ENCODE assay signal across 9 cellular contexts in the genomic region with DNA sequence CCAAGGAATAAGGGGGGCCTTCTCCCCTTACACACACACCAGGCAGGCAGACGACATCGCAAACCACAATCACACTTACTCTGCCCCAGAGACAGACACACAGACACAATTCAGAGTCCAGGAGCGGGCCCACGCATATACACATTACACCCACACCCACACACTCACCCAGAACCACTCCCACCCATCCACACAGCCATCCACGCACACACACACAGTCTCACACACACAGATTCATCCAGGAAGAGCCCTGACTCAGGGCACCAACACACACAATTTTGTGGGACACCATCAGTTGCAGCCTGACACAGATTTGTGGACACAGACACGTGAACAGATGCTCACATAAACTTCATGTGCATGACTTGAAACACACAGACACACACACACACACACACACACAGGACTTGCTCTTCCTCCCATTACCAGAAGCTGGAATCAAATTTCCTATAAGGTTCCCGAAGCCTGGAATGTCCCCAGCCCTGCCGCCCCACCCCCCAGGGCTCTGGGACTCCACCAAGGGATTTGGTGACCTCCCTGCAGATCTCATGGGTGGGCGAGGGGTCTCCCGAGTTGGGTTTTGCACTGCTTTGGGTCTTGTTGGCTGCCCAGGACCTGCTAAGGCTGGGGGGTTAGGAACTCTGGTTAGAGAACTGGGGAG. TPM values are rescaled to one million over a fixed set of nuclear protein-coding genes. Genes with fewer than 3 reads are reported as not detected.
DNase-seq lines count a peak whose midpoint lies in the region; ATAC-seq and TF ChIP-seq lines count a peak whose summit lies in the region.
"Had no signal": no experiment of that assay in that cellular context is flagged by ENCODE, and none has a peak within 500 bp of the region (broad histone marks: within the 10 kb centered on the region; RNA-seq: fewer than 3 reads in every experiment).

No MANE protein-coding gene starts in this region.

- H3K27me3 ChIP-seq in HUES64 (ENCODE audit: insufficient read depth, low read length) (peaks cover 31% of the 10 kb centered on the region), dorsolateral prefrontal cortex (peaks cover 0 to 16% (median 0%) of the 10 kb centered on the region in 45 donors), gastrocnemius medialis (no peaks in the 10 kb centered on the region)

- 25% methylated on average over 10 of the region's 10 CpGs for WGBS in HUES64

- H3K36me3 ChIP-seq in HUES64 (ENCODE audit: insufficient read depth, low read length) (no peaks in the 10 kb centered on the region), gastrocnemius medialis (no peaks in the 10 kb centered on the region)

- H3K27ac ChIP-seq in HUES64 (ENCODE audit: low read depth, low read length) (no peak overlapping the region), dorsolateral prefrontal cortex (peak overlapping the region in 22 of 59 donors; percentile 4 to 76 (median 50)), gastrocnemius medialis (peak overlapping the region; percentile 56 to 74 (median 70))

- ATAC-seq in gastrocnemius medialis (no peak), SK-N-SH treated with all-trans-retinoic acid at 6 μM for 48 hours (no peak), GM21619 (IDR thresholded peaks at IDR 0.05; ENCODE audit: unreplicated experiment) (no peak)

- H3K9ac ChIP-seq in HUES64 (ENCODE audit: low read depth, low read length), result no peak overlapping the region; the same call in 1 of the 2 replicates

- DNase-seq in dorsolateral prefrontal cortex (peak in 2 of 10 donors; percentile 20), kidney tubule cell (ENCODE audit: low spot score) (peak; percentile 28), gastrocnemius medialis (no peak), KG1 (lab: John Stamatoyannopoulos, UW) (no peak), NCI-H345 (lab: John Stamatoyannopoulos, UW) (no peak)
- DNase-seq: activated CD4-positive, alpha-beta T cell treated with anti-CD3 and anti-CD28 coated beads for 4 hours had no signal

- H3K4me3 ChIP-seq in HUES64 (ENCODE audit: low read length) (peak overlapping the region; percentile 65), dorsolateral prefrontal cortex (peak overlapping the region in 51 of 59 donors; percentile 5 to 58 (median 42)), gastrocnemius medialis (peak overlapping the region; percentile 52 to 60 (median 55))

- no peak for TF ChIP-seq CTCF in dorsolateral prefrontal cortex (IDR thresholded peaks at IDR 0.05 in 54 of 56, conservative IDR thresholded peaks at IDR 0.05 in 2 of 56; ENCODE audit: low read depth in 1 of 56, partially characterized antibody in 56 of 56)
- no peak for TF ChIP-seq CTCF in gastrocnemius medialis (IDR thresholded peaks at IDR 0.05 in 4 of 5, conservative IDR thresholded peaks at IDR 0.05 in 1 of 5)

- intact Hi-C loops in dorsolateral prefrontal cortex (cut with DNase I), result no loop called here
- intact Hi-C loops in gastrocnemius medialis (cut with DNase I; ENCODE audit: low total_unique reads), result no loop called here

- in situ Hi-C loops in gastrocnemius medialis (cut with MboI; ENCODE audit: low sequenced_read_pairs in 4 of 4), result no loop called here

- H3K9me3 ChIP-seq in HUES64 (ENCODE audit: insufficient read depth, low read depth, low read length) (no peaks in the 10 kb centered on the region), gastrocnemius medialis (no peaks in the 10 kb centered on the region)

- TF ChIP-seq POLR2A in gastrocnemius medialis (IDR thresholded peaks at IDR 0.05), result no peak

- H3K4me1 ChIP-seq in HUES64 (ENCODE audit: insufficient read depth, low read length) (peaks cover 7% of the 10 kb centered on the region; the same call in 1 of the 2 replicates), gastrocnemius medialis (peaks cover 27 to 46% of the 10 kb centered on the region in 2 donors)

TF ChIP-seq in SK-N-SH treated with all-trans-retinoic acid at 6 μM for 48 hours, 23 proteins besides CTCF, POLR2A, EP300 and RAD21:
- TF ChIP-seq OSR1 (CRISPR knock-in tag; IDR thresholded peaks at IDR 0.05) (no peak), RARB (CRISPR knock-in tag; IDR thresholded peaks at IDR 0.05) (no peak), CSDC2 (CRISPR knock-in tag; IDR thresholded peaks at IDR 0.05) (no peak), TSHZ2 (CRISPR knock-in tag; IDR thresholded peaks at IDR 0.05) (no peak), TCF4 (CRISPR knock-in tag; IDR thresholded peaks at IDR 0.05; ENCODE audit: borderline replicate concordance) (no peak), SNAI2 (CRISPR knock-in tag; IDR thresholded peaks at IDR 0.05) (no peak), ZC3H10 (CRISPR knock-in tag; IDR thresholded peaks at IDR 0.05) (no peak), ZNF565 (CRISPR knock-in tag; conservative IDR thresholded peaks at IDR 0.05; ENCODE audit: low read depth) (no peak), BACH2 (CRISPR knock-in tag; IDR thresholded peaks at IDR 0.05; ENCODE audit: borderline replicate concordance) (no peak), ZFP30 (CRISPR knock-in tag; IDR thresholded peaks at IDR 0.05) (no peak), GLIS3 (CRISPR knock-in tag; IDR thresholded peaks at IDR 0.05) (no peak), ISL1 (CRISPR knock-in tag; IDR thresholded peaks at IDR 0.05) (no peak), ZNF8 (CRISPR knock-in tag; IDR thresholded peaks at IDR 0.05) (no peak)

RNA-seq across cellular contexts. Expression of gene TNS1, which starts 23.5 kb away (rescaled TPM):
- polyA plus RNA-seq in HUES64 (2013, experiment 1 of 2), result 2.9 TPM
- polyA plus RNA-seq in HUES64 (2013, experiment 2 of 2), result 5.5 TPM
- total RNA-seq in dorsolateral prefrontal cortex (100 to 1,000 TPM in 88 of 120 experiments, 10 to 100 TPM in 32; 57.9 to 261 (median 120) TPM), gastrocnemius medialis (100 to 1,000 TPM; 407 to 670 (median 484) TPM)
